In the genomic region with DNA sequence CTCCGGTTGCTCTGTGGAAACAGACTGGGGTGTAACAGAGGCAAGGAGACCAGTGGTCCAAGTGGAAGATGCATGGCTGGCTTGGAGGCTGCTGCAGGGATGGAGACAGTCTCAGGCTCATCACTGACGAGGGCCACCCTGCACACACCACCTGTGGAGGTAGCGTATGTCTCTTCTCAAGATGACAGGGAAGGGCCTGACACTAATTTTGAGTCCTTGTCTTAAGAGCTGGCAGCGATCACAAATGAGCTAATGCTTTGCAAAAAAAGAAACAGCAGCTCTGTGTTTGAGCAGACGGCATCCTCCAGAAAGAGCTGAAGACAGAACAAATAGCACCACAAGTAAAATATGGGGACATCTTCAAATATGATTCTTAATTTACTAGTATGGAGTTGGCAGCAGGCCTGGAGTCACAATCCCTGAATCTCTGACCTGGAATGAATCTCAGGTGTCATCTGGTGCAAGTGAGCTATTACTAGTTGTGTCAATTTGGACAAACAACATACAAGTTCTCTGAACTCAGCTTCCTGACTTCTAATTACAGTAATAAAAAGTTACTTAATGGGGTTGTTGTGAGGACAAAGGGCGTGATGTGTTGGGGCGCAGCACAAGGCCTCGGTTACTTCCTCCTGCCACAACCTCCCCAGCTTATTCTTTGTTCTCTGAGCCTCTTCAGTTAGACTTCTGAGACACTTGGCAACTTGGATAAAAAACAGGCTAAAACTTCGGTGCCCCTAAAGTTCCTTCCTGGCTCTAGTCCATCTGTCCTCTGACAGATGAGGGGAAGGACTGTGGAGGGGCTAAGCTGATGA, we compare ENCODE assay signal across 1 cellular context.
TF ChIP-seq lines count a peak whose summit lies in the region.

No MANE protein-coding gene starts in this region.

TF ChIP-seq in GM23338, 12 proteins besides CTCF, POLR2A, EP300 and RAD21:
- TF ChIP-seq, protein P1, sequence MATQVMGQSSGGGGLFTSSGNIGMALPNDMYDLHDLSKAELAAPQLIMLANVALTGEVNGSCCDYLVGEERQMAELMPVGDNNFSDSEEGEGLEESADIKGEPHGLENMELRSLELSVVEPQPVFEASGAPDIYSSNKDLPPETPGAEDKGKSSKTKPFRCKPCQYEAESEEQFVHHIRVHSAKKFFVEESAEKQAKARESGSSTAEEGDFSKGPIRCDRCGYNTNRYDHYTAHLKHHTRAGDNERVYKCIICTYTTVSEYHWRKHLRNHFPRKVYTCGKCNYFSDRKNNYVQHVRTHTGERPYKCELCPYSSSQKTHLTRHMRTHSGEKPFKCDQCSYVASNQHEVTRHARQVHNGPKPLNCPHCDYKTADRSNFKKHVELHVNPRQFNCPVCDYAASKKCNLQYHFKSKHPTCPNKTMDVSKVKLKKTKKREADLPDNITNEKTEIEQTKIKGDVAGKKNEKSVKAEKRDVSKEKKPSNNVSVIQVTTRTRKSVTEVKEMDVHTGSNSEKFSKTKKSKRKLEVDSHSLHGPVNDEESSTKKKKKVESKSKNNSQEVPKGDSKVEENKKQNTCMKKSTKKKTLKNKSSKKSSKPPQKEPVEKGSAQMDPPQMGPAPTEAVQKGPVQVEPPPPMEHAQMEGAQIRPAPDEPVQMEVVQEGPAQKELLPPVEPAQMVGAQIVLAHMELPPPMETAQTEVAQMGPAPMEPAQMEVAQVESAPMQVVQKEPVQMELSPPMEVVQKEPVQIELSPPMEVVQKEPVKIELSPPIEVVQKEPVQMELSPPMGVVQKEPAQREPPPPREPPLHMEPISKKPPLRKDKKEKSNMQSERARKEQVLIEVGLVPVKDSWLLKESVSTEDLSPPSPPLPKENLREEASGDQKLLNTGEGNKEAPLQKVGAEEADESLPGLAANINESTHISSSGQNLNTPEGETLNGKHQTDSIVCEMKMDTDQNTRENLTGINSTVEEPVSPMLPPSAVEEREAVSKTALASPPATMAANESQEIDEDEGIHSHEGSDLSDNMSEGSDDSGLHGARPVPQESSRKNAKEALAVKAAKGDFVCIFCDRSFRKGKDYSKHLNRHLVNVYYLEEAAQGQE (IDR thresholded peaks at IDR 0.05; ENCODE audit: unreplicated experiment): no peak
- TF ChIP-seq JUNB (IDR thresholded peaks at IDR 0.05; ENCODE audit: unreplicated experiment) (no peak), ZNF114 (CRISPR knock-in tag; IDR thresholded peaks at IDR 0.05) (no peak), CREB1 (CRISPR knock-in tag; IDR thresholded peaks at IDR 0.05; ENCODE audit: low read depth) (no peak)
TF ChIP-seq in GM23338: peak in this region for 0.
